ENCODE assay signal across 32 cellular contexts in genomic region chr6:44486002-44486421, GRCh38.
DNase-seq lines count a peak whose midpoint lies in the region; ATAC-seq, FAIRE-seq and TF ChIP-seq lines count a peak whose summit lies in the region.
"Had no signal": no experiment of that assay in that cellular context is flagged by ENCODE, and none has a peak within 500 bp of the region (broad histone marks: within the 10 kb centered on the region; RNA-seq: fewer than 3 reads in every experiment).

No MANE protein-coding gene starts in this region.

- H3K27me3 ChIP-seq in HUES48 (ENCODE audit: control insufficient read depth, insufficient read depth, low read length) (no peaks in the 10 kb centered on the region; the same call in 1 of the 2 replicates), astrocyte (ENCODE audit: insufficient read depth, low read length) (peaks cover 6% of the 10 kb centered on the region), foreskin keratinocyte (no peaks in the 10 kb centered on the region)
- no peaks in the 10 kb centered on the region for H3K27me3 ChIP-seq in CD4-positive, alpha-beta T cell (ENCODE audit: control insufficient read depth, insufficient read depth, low read length)
- H3K27me3 ChIP-seq: pancreas, uterus had no signal

- peaks cover 30% of the 10 kb centered on the region for H3K4me1 Mint-ChIP-seq in astrocyte (ENCODE audit: low read depth, unreplicated experiment)
- no peaks in the 10 kb centered on the region for H3K4me1 Mint-ChIP-seq in CD4-positive, alpha-beta T cell (ENCODE audit: low read depth)
- H3K4me1 Mint-ChIP-seq: activated CD4-positive, alpha-beta T cell treated with anti-CD3 and anti-CD28 coated beads, Interleukin-2, amount 10 ng/mL, durations not matched to agents 24 days and 14 days; activated naive CD4-positive, alpha-beta T cell treated with anti-CD3 and anti-CD28 coated beads, Interleukin-2, amount 10 ng/mL, durations not matched to agents 7 days and 5 days had no signal

- H3K4me3 Mint-ChIP-seq in astrocyte (ENCODE audit: unreplicated experiment), result no peak overlapping the region
- H3K4me3 Mint-ChIP-seq in CD4-positive, alpha-beta T cell, result no peak overlapping the region
- H3K4me3 Mint-ChIP-seq: activated CD4-positive, alpha-beta T cell treated with anti-CD3 and anti-CD28 coated beads, Interleukin-2, amount 10 ng/mL, durations not matched to agents 24 days and 14 days; activated naive CD4-positive, alpha-beta T cell treated with anti-CD3 and anti-CD28 coated beads, Interleukin-2, amount 10 ng/mL, durations not matched to agents 7 days and 5 days; nephron; T-helper 1 cell treated with Interleukin-12 subunit alpha and Interleukin-12 subunit beta and Interleukin-4 antibody, amounts not matched to agents 30 μg/mL and 1 μg/mL, for 36 hours had no signal

- H3K4me1 ChIP-seq in HUES48 (ENCODE audit: control insufficient read depth, insufficient read depth, low read length) (0 out of 2 replicates have a peak, but pooled peaks cover 6% of the 10 kb centered on the region), astrocyte (ENCODE audit: insufficient read depth, low read length) (peaks cover 27% of the 10 kb centered on the region), foreskin keratinocyte (peaks cover 39% of the 10 kb centered on the region)
- H3K4me1 ChIP-seq: spleen had no signal

- no peaks in the 10 kb centered on the region for H4K20me1 ChIP-seq in astrocyte (ENCODE audit: insufficient read depth, low read length)

- no peak overlapping the region for H3K27ac Mint-ChIP-seq in astrocyte (ENCODE audit: unreplicated experiment)
- H3K27ac Mint-ChIP-seq in CD4-positive, alpha-beta T cell, result no peak overlapping the region
- H3K27ac Mint-ChIP-seq: activated CD4-positive, alpha-beta T cell treated with anti-CD3 and anti-CD28 coated beads, Interleukin-2, amount 10 ng/mL, durations not matched to agents 24 days and 14 days; activated naive CD4-positive, alpha-beta T cell treated with anti-CD3 and anti-CD28 coated beads, Interleukin-2, amount 10 ng/mL, durations not matched to agents 7 days and 5 days; nephron; T-helper 1 cell treated with Interleukin-12 subunit alpha and Interleukin-12 subunit beta and Interleukin-4 antibody, amounts not matched to agents 30 μg/mL and 1 μg/mL, for 36 hours had no signal

- peaks cover 4% of the 10 kb centered on the region for H3K9me3 Mint-ChIP-seq in astrocyte (ENCODE audit: unreplicated experiment)
- H3K9me3 Mint-ChIP-seq in CD4-positive, alpha-beta T cell, result no peaks in the 10 kb centered on the region
- H3K9me3 Mint-ChIP-seq: activated CD4-positive, alpha-beta T cell treated with anti-CD3 and anti-CD28 coated beads, Interleukin-2, amount 10 ng/mL, durations not matched to agents 24 days and 14 days; activated naive CD4-positive, alpha-beta T cell treated with anti-CD3 and anti-CD28 coated beads, Interleukin-2, amount 10 ng/mL, durations not matched to agents 7 days and 5 days; nephron; T-helper 1 cell treated with Interleukin-12 subunit alpha and Interleukin-12 subunit beta and Interleukin-4 antibody, amounts not matched to agents 30 μg/mL and 1 μg/mL, for 36 hours had no signal

- no peak overlapping the region for H3K4me3 ChIP-seq in AG10803 (ENCODE audit: low read length)
- no peak overlapping the region for H3K4me3 ChIP-seq in HUES48 (ENCODE audit: low read depth, low read length)
- no peak overlapping the region for H3K4me3 ChIP-seq in astrocyte (ENCODE audit: insufficient read depth, low read depth, low read length)
- H3K4me3 ChIP-seq: mucosa of descending colon, pancreas, spleen, uterus had no signal

- TF ChIP-seq CTCF in AG10803 (conservative IDR thresholded peaks at IDR 0.05; ENCODE audit: low read length), result no peak
- TF ChIP-seq CTCF in astrocyte (IDR thresholded peaks at IDR 0.05; ENCODE audit: insufficient read depth, low read depth, low read length), result no peak
- no peak for TF ChIP-seq CTCF in foreskin keratinocyte (conservative IDR thresholded peaks at IDR 0.05)
- TF ChIP-seq CTCF in CD4-positive, alpha-beta T cell (IDR thresholded peaks at IDR 0.05), result no peak

- ATAC-seq in foreskin keratinocyte (peak; percentile 39), GM21367 (IDR thresholded peaks at IDR 0.05; ENCODE audit: unreplicated experiment) (no peak), GM18505 (IDR thresholded peaks at IDR 0.05; ENCODE audit: unreplicated experiment) (no peak)
- ATAC-seq in CD4-positive, alpha-beta T cell (ENCODE audit: poor library complexity), result no peak
- ATAC-seq: mucosa of descending colon, Panc1, pancreas had no signal

- peak overlapping the region; percentile 0 for H2AFZ ChIP-seq in astrocyte (ENCODE audit: low read depth, low read length)

- H3K36me3 Mint-ChIP-seq in astrocyte (ENCODE audit: low read depth, unreplicated experiment), result no peaks in the 10 kb centered on the region
- no peaks in the 10 kb centered on the region for H3K36me3 Mint-ChIP-seq in CD4-positive, alpha-beta T cell (ENCODE audit: low read depth)
- H3K36me3 Mint-ChIP-seq: activated naive CD4-positive, alpha-beta T cell treated with anti-CD3 and anti-CD28 coated beads, Interleukin-2, amount 10 ng/mL, durations not matched to agents 7 days and 5 days had no signal

- H3K4me2 ChIP-seq in astrocyte (ENCODE audit: low read length), result no peak overlapping the region
- H3K4me2 ChIP-seq: KMS-11 had no signal

- H3K9me3 ChIP-seq in HUES48 (ENCODE audit: control insufficient read depth, insufficient read depth, low read length) (no peaks in the 10 kb centered on the region), astrocyte (ENCODE audit: insufficient read depth, low read depth, low read length) (no peaks in the 10 kb centered on the region)
- no peaks in the 10 kb centered on the region for H3K9me3 ChIP-seq in CD4-positive, alpha-beta T cell (ENCODE audit: control insufficient read depth, low read length)
- H3K9me3 ChIP-seq: mucosa of descending colon, pancreas, spleen, uterus had no signal

- H3K36me3 ChIP-seq in HUES48 (ENCODE audit: control insufficient read depth, insufficient read depth, low read length) (no peaks in the 10 kb centered on the region), astrocyte (ENCODE audit: insufficient read depth, low read length) (no peaks in the 10 kb centered on the region)
- H3K36me3 ChIP-seq: pancreas, spleen, uterus had no signal

- DNase-seq in AG10803 (ENCODE audit: low read depth) (peak; percentile 86), astrocyte (ENCODE audit: low read depth) (peak; percentile 72), foreskin keratinocyte (peak; percentile 89 to 95), GDM1 (lab: John Stamatoyannopoulos, UW) (no peak)
- no peak for DNase-seq in CD4-positive, alpha-beta T cell
- DNase-seq: activated CD4-positive, alpha-beta T cell treated with anti-CD3 and anti-CD28 coated beads, Interleukin-2, amount 10 ng/mL, durations not matched to agents 24 days and 14 days; activated naive CD4-positive, alpha-beta T cell treated with anti-CD3 and anti-CD28 coated beads, Interleukin-2, amount 10 ng/mL, durations not matched to agents 7 days and 5 days; activated T-cell treated with anti-CD3 and anti-CD28 coated beads, Interleukin-2, amount 50 U/mL, for 48 hours; anterior cingulate cortex; C1 segment of cervical spinal cord; Calu3; erythroblast; hippocampal formation; mucosa of descending colon; NCI-H1436; NCI-H2107; NK-92 treated with Interleukin-12 subunit alpha and Interleukin-12 subunit beta, amount 100 ng/mL, for 24 hours; pancreas; spleen; stimulated activated CD4-positive, alpha-beta T cell treated with anti-CD3 and anti-CD28 coated beads, Interleukin-4, amount 100 ng/mL, for 24 hours; stimulated activated naive CD4-positive, alpha-beta T cell; uterus had no signal

- FAIRE-seq in astrocyte (lab: Jason Lieb, UNC), result no peak
- FAIRE-seq: frontal cortex, GM19239, islet of Langerhans, pancreas had no signal

- POLR2A ChIA-PET in CD4-positive, alpha-beta T cell (lab: Charles Lee), result no interaction called here

- intact Hi-C loops in CD4-positive, alpha-beta T cell (cut with DNase I, micrococcal nuclease), result no loop called here

- H3K9ac ChIP-seq in HUES48 (ENCODE audit: low read depth, low read length), result no peak overlapping the region
- no peak overlapping the region for H3K9ac ChIP-seq in astrocyte (ENCODE audit: low read length)
- H3K9ac ChIP-seq: KMS-11 had no signal

- CTCF ChIA-PET in CD4-positive, alpha-beta T cell (lab: Charles Lee), result no interaction called here

- H3K79me2 ChIP-seq in astrocyte (ENCODE audit: insufficient read depth, low read length), result no peaks in the 10 kb centered on the region

- H3K27ac ChIP-seq in HUES48 (ENCODE audit: low read depth, low read length) (peak overlapping the region; percentile 12), astrocyte (ENCODE audit: low read depth, low read length) (no peak overlapping the region), foreskin keratinocyte (peak overlapping the region; percentile 90)
- H3K27ac ChIP-seq in CD4-positive, alpha-beta T cell (ENCODE audit: low read depth, low read length), result no peak overlapping the region
- H3K27ac ChIP-seq: KMS-11, pancreas, spleen, uterus had no signal

- no peaks in the 10 kb centered on the region for H3K27me3 Mint-ChIP-seq in astrocyte (ENCODE audit: low read depth, unreplicated experiment)
- peaks cover 23% of the 10 kb centered on the region for H3K27me3 Mint-ChIP-seq in CD4-positive, alpha-beta T cell

- no peak for TF ChIP-seq POLR2A in GM18505 (IDR thresholded peaks at IDR 0.05; ENCODE audit: borderline replicate concordance, extremely low read depth, insufficient read depth, insufficient read length)

Comparison
In these comparisons a context has a peak if more than half of its experiments do, and no peak if none do; other contexts are left out.
1. DNase-seq: peak in AG10803 (single experiment), astrocyte (single experiment) and foreskin keratinocyte (2 of 2); none in CD4-positive, alpha-beta T cell (0 of 10) and GDM1 (single experiment).
2. H3K27ac ChIP-seq: peak in HUES48 (single experiment) and foreskin keratinocyte (single experiment); none in astrocyte (single experiment) and CD4-positive, alpha-beta T cell (single experiment).